Comparison of ENCODE assay signal across 15 cellular contexts in the genomic region with DNA sequence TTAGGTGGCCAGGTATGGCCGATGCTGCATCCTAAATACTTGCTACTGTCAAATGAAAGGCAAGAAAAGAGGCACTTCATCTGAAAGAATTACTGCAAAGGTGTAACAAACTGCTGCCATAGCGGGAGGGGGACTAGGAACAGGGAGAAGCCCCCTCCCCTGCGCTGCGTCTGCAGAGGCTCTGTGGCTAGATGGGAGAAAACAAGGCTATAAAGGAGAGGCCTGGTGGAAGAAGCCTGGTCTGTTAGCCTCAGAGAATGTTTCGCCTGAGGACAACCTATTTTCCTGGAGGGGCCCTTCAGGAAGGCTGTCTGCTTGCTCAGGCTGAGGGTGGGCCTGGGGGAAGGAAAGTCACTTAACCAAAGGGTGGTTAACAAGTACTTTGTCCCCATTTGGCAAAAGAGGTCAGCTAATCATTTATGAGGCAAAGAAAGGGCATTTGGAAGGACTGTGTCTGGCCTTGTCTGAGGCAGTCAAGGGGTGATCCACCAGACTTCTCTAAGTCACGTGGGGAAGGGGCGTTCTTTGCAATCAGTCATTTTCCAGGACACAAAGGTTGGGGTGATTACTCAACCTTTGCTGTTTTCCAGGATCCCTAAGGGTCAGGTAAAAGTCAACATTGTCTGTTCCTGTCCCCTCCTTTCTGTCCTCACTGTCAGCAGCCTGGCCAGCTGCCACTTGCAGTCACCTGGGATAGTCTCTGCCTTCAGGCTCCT.
DNase-seq lines count a peak whose midpoint lies in the region; ATAC-seq, FAIRE-seq and TF ChIP-seq lines count a peak whose summit lies in the region.
"Had no signal": no experiment of that assay in that cellular context is flagged by ENCODE, and none has a peak within 500 bp of the region (broad histone marks: within the 10 kb centered on the region; RNA-seq: fewer than 3 reads in every experiment).

No MANE protein-coding gene starts in this region.

- H3K4me2 ChIP-seq in Karpas-422 (ENCODE audit: low read depth, low read length, poor library complexity, severe bottlenecking), result no peak overlapping the region
- H3K4me2 ChIP-seq: A549, KMS-11 had no signal

- H3K27me3 Mint-ChIP-seq in Caco-2 (ENCODE audit: insufficient read depth, unreplicated experiment), result peaks cover 14% of the 10 kb centered on the region

- ATAC-seq in GM18502 (IDR thresholded peaks at IDR 0.05; ENCODE audit: poor library complexity, unreplicated experiment) (peak; percentile 39), GM21381 (IDR thresholded peaks at IDR 0.05; ENCODE audit: unreplicated experiment) (peak; percentile 37), HG02973 (IDR thresholded peaks at IDR 0.05; ENCODE audit: unreplicated experiment) (peak; percentile 21), HG02970 (IDR thresholded peaks at IDR 0.05; ENCODE audit: low FRiP score, unreplicated experiment) (no peak)
- ATAC-seq: A549, Panc1 had no signal

- H3K4me3 ChIP-seq in HUES6 (ENCODE audit: low read depth, low read length) (no peak overlapping the region), Karpas-422 (ENCODE audit: low read length) (no peak overlapping the region), Caco-2 (ENCODE audit: low read depth, low read length) (no peak overlapping the region)
- H3K4me3 ChIP-seq: A549 had no signal

- intact Hi-C loops in Caco-2 (cut with micrococcal nuclease; ENCODE audit: unreplicated experiment), result no loop called here

- FAIRE-seq in GM19239 (lab: Jason Lieb, UNC), result no peak
- FAIRE-seq: A549 had no signal

- H3K4me3 Mint-ChIP-seq in Caco-2 (ENCODE audit: unreplicated experiment), result no peak overlapping the region
- H3K4me3 Mint-ChIP-seq: activated CD4-positive, alpha-beta memory T cell treated with anti-CD3 and anti-CD28 coated beads for 36 hours; activated naive CD4-positive, alpha-beta T cell treated with anti-CD3 and anti-CD28 coated beads, Interleukin-2, amount 50 U/mL, for 24 hours; T-helper 1 cell treated with Interleukin-12 subunit alpha and Interleukin-12 subunit beta and Interleukin-4 antibody, amounts not matched to agents 30 μg/mL and 1 μg/mL, for 36 hours had no signal

- H3K4me1 Mint-ChIP-seq in Caco-2 (ENCODE audit: low read depth, unreplicated experiment), result no peaks in the 10 kb centered on the region
- H3K4me1 Mint-ChIP-seq: activated naive CD4-positive, alpha-beta T cell treated with anti-CD3 and anti-CD28 coated beads, Interleukin-2, amount 50 U/mL, for 24 hours had no signal

- POLR2A ChIA-PET in Caco-2 (lab: Charles Lee), result no interaction called here

- peaks cover 4% of the 10 kb centered on the region for H3K9me3 ChIP-seq in HUES6 (ENCODE audit: control insufficient read depth, insufficient read depth, low read depth, low read length)
- H3K9me3 ChIP-seq in Karpas-422 (ENCODE audit: low read length), result no peaks in the 10 kb centered on the region
- H3K9me3 ChIP-seq in Caco-2, result no peaks in the 10 kb centered on the region
- H3K9me3 ChIP-seq: A549 had no signal

- no TSS peak for BruUV-seq in Caco-2 (replicated peaks; lab: Mats Ljungman, UMichigan)

- CTCF ChIA-PET in Caco-2 (lab: Charles Lee), result no interaction called here

- no peaks in the 10 kb centered on the region for H3K36me3 Mint-ChIP-seq in Caco-2 (ENCODE audit: insufficient read depth, unreplicated experiment)
- H3K36me3 Mint-ChIP-seq: activated CD4-positive, alpha-beta memory T cell treated with anti-CD3 and anti-CD28 coated beads for 36 hours; activated naive CD4-positive, alpha-beta T cell treated with anti-CD3 and anti-CD28 coated beads, Interleukin-2, amount 50 U/mL, for 24 hours had no signal

- no peaks in the 10 kb centered on the region for H3K36me3 ChIP-seq in HUES6 (ENCODE audit: control insufficient read depth, insufficient read depth, low read length)
- no peaks in the 10 kb centered on the region for H3K36me3 ChIP-seq in Karpas-422 (ENCODE audit: insufficient read depth, low read length)
- H3K36me3 ChIP-seq in Caco-2 (ENCODE audit: control insufficient read depth, insufficient read depth, low read length), result no peaks in the 10 kb centered on the region

- peaks cover 10% of the 10 kb centered on the region for H3K9me3 Mint-ChIP-seq in Caco-2 (ENCODE audit: unreplicated experiment)

- H3K27me3 ChIP-seq in HUES6 (ENCODE audit: control insufficient read depth, insufficient read depth, low read length) (no peaks in the 10 kb centered on the region), Karpas-422 (ENCODE audit: low read length) (no peaks in the 10 kb centered on the region), Caco-2 (replicated peaks; ENCODE audit: control insufficient read depth, insufficient read depth, low read length) (no peaks in the 10 kb centered on the region; the same call in 1 of the 2 replicates)

- H3K9me2 ChIP-seq in Karpas-422 (replicated peaks; ENCODE audit: insufficient read depth, low read length), result no peaks in the 10 kb centered on the region

- DNase-seq in Karpas-422 (no peak), GM19239 (ENCODE audit: insufficient read length, low spot score) (no peak), Caco-2 (no peak)
- DNase-seq: activated CD4-positive, alpha-beta memory T cell treated with anti-CD3 and anti-CD28 coated beads for 36 hours; NCI-H2107 had no signal

- H2AFZ ChIP-seq in Karpas-422 (ENCODE audit: low read length), result no peak overlapping the region

- TF ChIP-seq CTCF in Caco-2 (IDR thresholded peaks at IDR 0.05; ENCODE audit: insufficient read depth in 1 of 2, low read depth in 1 of 2, low read length in 1 of 2, severe bottlenecking in 1 of 2, unreplicated experiment in 1 of 2), result no peak

- no peaks in the 10 kb centered on the region for H3K79me2 ChIP-seq in Karpas-422 (ENCODE audit: low read length)

- no peak overlapping the region for H3K27ac Mint-ChIP-seq in Caco-2 (ENCODE audit: unreplicated experiment)
- H3K27ac Mint-ChIP-seq: activated CD4-positive, alpha-beta memory T cell treated with anti-CD3 and anti-CD28 coated beads for 36 hours; activated naive CD4-positive, alpha-beta T cell treated with anti-CD3 and anti-CD28 coated beads, Interleukin-2, amount 50 U/mL, for 24 hours; T-helper 1 cell treated with Interleukin-12 subunit alpha and Interleukin-12 subunit beta and Interleukin-4 antibody, amounts not matched to agents 30 μg/mL and 1 μg/mL, for 36 hours had no signal

- peaks cover 35% of the 10 kb centered on the region for H3K4me1 ChIP-seq in HUES6 (ENCODE audit: control insufficient read depth, insufficient read depth, low read length)
- no peaks in the 10 kb centered on the region for H3K4me1 ChIP-seq in Karpas-422 (ENCODE audit: low read length)
- no peaks in the 10 kb centered on the region for H3K4me1 ChIP-seq in Caco-2
- H3K4me1 ChIP-seq: A549 had no signal

- H3K27ac ChIP-seq in HUES6 (ENCODE audit: low read depth, low read length) (peak overlapping the region; percentile 37; the same call in 1 of the 2 replicates), Karpas-422 (ENCODE audit: low read length) (no peak overlapping the region)
- H3K27ac ChIP-seq: A549, KMS-11 had no signal

- H4K20me1 ChIP-seq in Karpas-422 (ENCODE audit: insufficient read depth, low read depth, low read length), result no peaks in the 10 kb centered on the region

- peak overlapping the region; percentile 44 for H3K9ac ChIP-seq in HUES6 (ENCODE audit: low read length)
- H3K9ac ChIP-seq in Karpas-422 (ENCODE audit: low read length), result no peak overlapping the region
- H3K9ac ChIP-seq: KMS-11 had no signal
